In genomic region chr3:113966172-113966571, GRCh38 we compare ENCODE assay signal across 1 cellular context.
TF ChIP-seq lines count a peak whose summit lies in the region.

No MANE protein-coding gene starts in this region.

TF ChIP-seq in K562, 482 proteins besides CTCF, POLR2A, EP300 and RAD21 (continued from another document):
- TF ChIP-seq DMBX1 (CRISPR knock-in tag; IDR thresholded peaks at IDR 0.05; ENCODE audit: borderline replicate concordance) (no peak), TAF9B (IDR thresholded peaks at IDR 0.05; ENCODE audit: partially characterized antibody) (no peak), ZNF699 (CRISPR knock-in tag; IDR thresholded peaks at IDR 0.05; ENCODE audit: insufficient replicate concordance) (no peak), NR2C1 (IDR thresholded peaks at IDR 0.05) (no peak), NR2C1 (tag; IDR thresholded peaks at IDR 0.05) (no peak), ZNF184 (CRISPR knock-in tag; IDR thresholded peaks at IDR 0.05) (no peak), ATF1 (CRISPR knock-in tag; IDR thresholded peaks at IDR 0.05) (no peak), ATF1 (tag; IDR thresholded peaks at IDR 0.05) (no peak), NFYB (IDR thresholded peaks at IDR 0.05; ENCODE audit: extremely low read depth, insufficient read length) (no peak), C11orf30 (IDR thresholded peaks at IDR 0.05; ENCODE audit: low read depth) (no peak), ARID2 (IDR thresholded peaks at IDR 0.05) (no peak), BACH1 (tag; IDR thresholded peaks at IDR 0.05) (no peak), TFAM (CRISPR knock-in tag; conservative IDR thresholded peaks at IDR 0.05) (no peak)
